Comparison of ENCODE assay signal across 12 cellular contexts in genomic region chr12:122028165-122028591, GRCh38. TPM values are rescaled to one million over a fixed set of nuclear protein-coding genes. Genes with fewer than 3 reads are reported as not detected.
DNase-seq lines count a peak whose midpoint lies in the region; TF ChIP-seq lines count a peak whose summit lies in the region.
"Had no signal": no experiment of that assay in that cellular context is flagged by ENCODE, and none has a peak within 500 bp of the region (broad histone marks: within the 10 kb centered on the region; RNA-seq: fewer than 3 reads in every experiment).

No MANE protein-coding gene starts in this region.

- H2AFZ ChIP-seq in OCI-LY3 (ENCODE audit: low read depth, low read length) (no peak overlapping the region), osteoblast (ENCODE audit: low read length) (no peak overlapping the region)

- H3K9me3 ChIP-seq in OCI-LY3 (ENCODE audit: insufficient read depth, low read length) (no peaks in the 10 kb centered on the region), osteoblast (ENCODE audit: low read depth, low read length) (no peaks in the 10 kb centered on the region)
- H3K9me3 ChIP-seq: esophagus squamous epithelium, right atrium auricular region had no signal

- H3K27me3 ChIP-seq in OCI-LY3 (ENCODE audit: low read depth, low read length) (no peaks in the 10 kb centered on the region), osteoblast (ENCODE audit: insufficient read depth, low read length) (no peaks in the 10 kb centered on the region)
- H3K27me3 ChIP-seq: right atrium auricular region had no signal

- peaks cover 52% of the 10 kb centered on the region for H4K20me1 ChIP-seq in OCI-LY3 (ENCODE audit: insufficient read depth, low read length)
- H4K20me1 ChIP-seq in osteoblast (ENCODE audit: insufficient read depth, low read length): peaks cover 5% of the 10 kb centered on the region

- no peak for TF ChIP-seq CTCF in GM12875 (IDR thresholded peaks at IDR 0.05; ENCODE audit: borderline replicate concordance, insufficient read depth, low read depth, low read length)
- TF ChIP-seq CTCF in OCI-LY3 (IDR thresholded peaks at IDR 0.05; ENCODE audit: low read depth, low read length): no peak
- TF ChIP-seq CTCF in osteoblast (IDR thresholded peaks at IDR 0.05; ENCODE audit: extremely low read depth, low read depth, low read length): no peak
- no peak for TF ChIP-seq CTCF in GM13977 (IDR thresholded peaks at IDR 0.05; ENCODE audit: extremely low read depth, insufficient read depth, missing control alignments)

- H3K36me3 ChIP-seq in OCI-LY3 (replicated peaks; ENCODE audit: low read depth, low read length) (peaks cover 18% of the 10 kb centered on the region), osteoblast (ENCODE audit: insufficient read depth, low read length) (no peaks in the 10 kb centered on the region)
- H3K36me3 ChIP-seq: esophagus squamous epithelium, right atrium auricular region had no signal

- H3K79me2 ChIP-seq in OCI-LY3 (ENCODE audit: low read length) (peaks cover 89% of the 10 kb centered on the region), osteoblast (ENCODE audit: insufficient read depth, low read length) (peaks cover 86% of the 10 kb centered on the region)

- H3K4me2 ChIP-seq in OCI-LY3 (ENCODE audit: low read length) (peak overlapping the region; percentile 86), osteoblast (ENCODE audit: insufficient read depth, low read length) (no peak overlapping the region)

- peak overlapping the region; percentile 10 for H3K27ac ChIP-seq in OCI-LY3 (ENCODE audit: low read length)
- H3K27ac ChIP-seq in osteoblast (ENCODE audit: low read depth, low read length): no peak overlapping the region
- H3K27ac ChIP-seq: esophagus squamous epithelium, HL-60, right atrium auricular region had no signal

- H3K4me3 ChIP-seq in GM12875 (ENCODE audit: low read depth, low read length): peak overlapping the region; percentile 19
- H3K4me3 ChIP-seq in OCI-LY3 (ENCODE audit: low read length): peak overlapping the region; percentile 55
- no peak overlapping the region for H3K4me3 ChIP-seq in osteoblast (ENCODE audit: insufficient read depth, low read length)
- H3K4me3 ChIP-seq: esophagus squamous epithelium, right atrium auricular region had no signal

- peak overlapping the region; percentile 11 for H3K9ac ChIP-seq in OCI-LY3 (ENCODE audit: low read length)

- H3K4me1 ChIP-seq in OCI-LY3 (ENCODE audit: low read length) (peaks cover 87% of the 10 kb centered on the region), osteoblast (ENCODE audit: insufficient read depth, low read length) (peaks cover 26% of the 10 kb centered on the region)

- DNase-seq in dermis blood vessel endothelial cell: peak; percentile 10
- peak; percentile 95 for DNase-seq in osteoblast (ENCODE audit: insufficient read length, low spot score, missing footprints)
- DNase-seq in COLO668 (lab: John Stamatoyannopoulos, UW; ENCODE audit: unreplicated experiment): no peak
- no peak for DNase-seq in GM13977 (ENCODE audit: low spot score)
- DNase-seq in KG1 (lab: John Stamatoyannopoulos, UW): no peak
- no peak for DNase-seq in NCI-H82 treated with DMSO at 0.1 percent for 48 hours (lab: John Stamatoyannopoulos, UW; ENCODE audit: unreplicated experiment)
- DNase-seq: activated naive CD4-positive, alpha-beta T cell treated with anti-CD3 and anti-CD28 coated beads for 36 hours; esophagus squamous epithelium had no signal

- in situ Hi-C loops in GM13977 (cut with MboI; ENCODE audit: low pct_unique_long_range_greater_than_20kb, low sequenced_read_pairs, unreplicated experiment): no loop called here

RNA-seq across cellular contexts. Expression of gene BCL7A, which starts 6.5 kb away (rescaled TPM):
- 4.6 and 6.8 TPM in 2 replicates for total RNA-seq in dermis blood vessel endothelial cell
- 4.4 and 4.7 TPM in 2 replicates for total RNA-seq in osteoblast

RNA-seq across cellular contexts. Expression of gene MLXIP, which starts 50.4 kb away (rescaled TPM):
- 16.7 and 35.7 TPM in 2 replicates for total RNA-seq in dermis blood vessel endothelial cell
- total RNA-seq in osteoblast: 12.7 and 14.1 TPM in 2 replicates

Comparison
In these comparisons a context has a peak if more than half of its experiments do, and no peak if none do; other contexts are left out.
1. DNase-seq: peak in dermis blood vessel endothelial cell (single experiment) and osteoblast (single experiment); none in COLO668 (single experiment), GM13977 (single experiment), KG1 (single experiment) and NCI-H82 treated with DMSO at 0.1 percent for 48 hours (single experiment).